ENCODE assay signal across 1 cellular context in genomic region chr1:110003747-110004428, GRCh38.
TF ChIP-seq lines count a peak whose summit lies in the region.

No MANE protein-coding gene starts in this region.

TF ChIP-seq in GM12878, 131 proteins besides CTCF, POLR2A, EP300 and RAD21:
- TF ChIP-seq JUND (IDR thresholded peaks at IDR 0.05; ENCODE audit: low read depth, low read length), result no peak
- peak; percentile 60; the same call in 1 of the 2 replicates for TF ChIP-seq BACH1 (IDR thresholded peaks at IDR 0.05; ENCODE audit: borderline replicate concordance)
- 0 out of 2 replicates have a peak, but pooled peaks have one; percentile 38 for TF ChIP-seq MTA3 (IDR thresholded peaks at IDR 0.05; ENCODE audit: borderline replicate concordance, low read length)
- TF ChIP-seq SUPT20H (IDR thresholded peaks at IDR 0.05; ENCODE audit: borderline replicate concordance, control insufficient read depth, low read depth, low read length), result no peak
- no peak for TF ChIP-seq CEBPZ (IDR thresholded peaks at IDR 0.05; ENCODE audit: low read depth, low read length)
- TF ChIP-seq DPF2 (IDR thresholded peaks at IDR 0.05), result 0 out of 2 replicates have a peak, but pooled peaks have one; percentile 24
- no peak for TF ChIP-seq SMARCA5 (IDR thresholded peaks at IDR 0.05)
- 0 out of 2 replicates have a peak, but pooled peaks have one; percentile 23 for TF ChIP-seq ATF2 (IDR thresholded peaks at IDR 0.05; ENCODE audit: low read length)
- peak; percentile 56; the same call in 1 of the 2 replicates for TF ChIP-seq IKZF1 (conservative IDR thresholded peaks at IDR 0.05)
- peak; percentile 35 to 45; a peak in 2 of 4 replicates for TF ChIP-seq IKZF2 (IDR thresholded peaks at IDR 0.05)
- TF ChIP-seq JUNB (IDR thresholded peaks at IDR 0.05), result peak; percentile 50; the same call in 1 of the 2 replicates
- TF ChIP-seq CHD2 (IDR thresholded peaks at IDR 0.05; ENCODE audit: borderline replicate concordance, low read depth, low read length), result no peak
- TF ChIP-seq KLF5 (IDR thresholded peaks at IDR 0.05; ENCODE audit: partially characterized antibody), result no peak
- TF ChIP-seq EED (IDR thresholded peaks at IDR 0.05; ENCODE audit: low read depth), result peak; percentile 69
- TF ChIP-seq PKNOX1 (IDR thresholded peaks at IDR 0.05), result no peak
- TF ChIP-seq YY1 (IDR thresholded peaks at IDR 0.05; ENCODE audit: low read depth, low read length), result no peak
- no peak for TF ChIP-seq ESRRA (IDR thresholded peaks at IDR 0.05; ENCODE audit: low read length)
- TF ChIP-seq RUNX3 (IDR thresholded peaks at IDR 0.05; ENCODE audit: low read length), result peak; percentile 26; the same call in 1 of the 2 replicates
- peak; percentile 37; the same call in 1 of the 2 replicates for TF ChIP-seq RELB (IDR thresholded peaks at IDR 0.05; ENCODE audit: low read depth)
- 0 out of 2 replicates have a peak, but pooled peaks have one; percentile 11 for TF ChIP-seq CREB1 (IDR thresholded peaks at IDR 0.05; ENCODE audit: low read depth)
- no peak for TF ChIP-seq MTA2 (IDR thresholded peaks at IDR 0.05; ENCODE audit: low read depth)
- no peak for TF ChIP-seq HCFC1 (IDR thresholded peaks at IDR 0.05; ENCODE audit: low read length)
- 0 out of 2 replicates have a peak, but pooled peaks have one; percentile 13 for TF ChIP-seq NR2F1 (conservative IDR thresholded peaks at IDR 0.05)
- peak; percentile 42; the same call in 1 of the 2 replicates for TF ChIP-seq NFIC (IDR thresholded peaks at IDR 0.05; ENCODE audit: low read depth, low read length)
- no peak for TF ChIP-seq REST (IDR thresholded peaks at IDR 0.05; ENCODE audit: low read depth, low read length)
- no peak for TF ChIP-seq ZNF217 (IDR thresholded peaks at IDR 0.05)
- no peak for TF ChIP-seq KDM1A (IDR thresholded peaks at IDR 0.05; ENCODE audit: borderline replicate concordance)
TF ChIP-seq in GM12878: peak in this region for 13.
